ENCODE assay signal across 1 cellular context in genomic region chr6:53411451-53411850, GRCh38.
A peak's percentile ranks its signal among the peaks of the same experiment; 100 is the strongest.
TF ChIP-seq lines count a peak whose summit lies in the region.

No MANE protein-coding gene starts in this region.

TF ChIP-seq in WTC11, 78 proteins besides CTCF, POLR2A, EP300 and RAD21:
- TF ChIP-seq E2F1 (CRISPR knock-in tag; IDR thresholded peaks at IDR 0.05) (no peak), ZNF232 (CRISPR knock-in tag; IDR thresholded peaks at IDR 0.05) (no peak), TEAD1 (CRISPR knock-in tag; IDR thresholded peaks at IDR 0.05) (no peak), SMAD3 (CRISPR knock-in tag; IDR thresholded peaks at IDR 0.05; ENCODE audit: borderline replicate concordance) (no peak), AFF4 (CRISPR knock-in tag; IDR thresholded peaks at IDR 0.05; ENCODE audit: borderline replicate concordance) (no peak), ZNF423 (CRISPR knock-in tag; IDR thresholded peaks at IDR 0.05) (peak; percentile 57)
TF ChIP-seq in WTC11: peak in this region for 1.
